ENCODE assay signal across 30 cellular contexts in genomic region chr10:124268976-124269375, GRCh38.
"Had no signal": no experiment of that assay in that cellular context is flagged by ENCODE, and none has a peak within 500 bp of the region (broad histone marks: within the 10 kb centered on the region; RNA-seq: fewer than 3 reads in every experiment).

No MANE protein-coding gene starts in this region.

- H3K27me3 ChIP-seq: ascending aorta, breast epithelium, cardiac muscle cell had no signal

- H3K4me1 ChIP-seq: ascending aorta, breast epithelium had no signal

- H3K36me3 Mint-ChIP-seq: activated naive CD4-positive, alpha-beta T cell treated with anti-CD3 and anti-CD28 coated beads, Interleukin-2, amount 10 ng/mL, durations not matched to agents 7 days and 5 days; activated naive CD8-positive, alpha-beta T cell treated with anti-CD3 and anti-CD28 coated beads, Interleukin-2, amount 10 ng/mL, durations not matched to agents 7 days and 5 days; brain had no signal

- H3K27me3 Mint-ChIP-seq: activated CD4-positive, alpha-beta memory T cell treated with anti-CD3 and anti-CD28 coated beads, Interleukin-2, amount 10 ng/mL, durations not matched to agents 7 days and 5 days; activated CD4-positive, alpha-beta T cell treated with anti-CD3 and anti-CD28 coated beads, Interleukin-2, amount 10 ng/mL, durations not matched to agents 24 days and 14 days; activated T-cell treated with anti-CD3 and anti-CD28 coated beads, Interleukin-2, amount 50 U/mL, for 24 hours had no signal

- H3K4me3 Mint-ChIP-seq: activated CD4-positive, alpha-beta memory T cell treated with anti-CD3 and anti-CD28 coated beads, Interleukin-2, amount 10 ng/mL, durations not matched to agents 7 days and 5 days; activated CD4-positive, alpha-beta T cell treated with anti-CD3 and anti-CD28 coated beads for 36 hours; activated CD4-positive, alpha-beta T cell treated with anti-CD3 and anti-CD28 coated beads, Interleukin-2, amount 10 ng/mL, durations not matched to agents 24 days and 14 days; activated naive CD4-positive, alpha-beta T cell treated with anti-CD3 and anti-CD28 coated beads, Interleukin-2, amount 10 ng/mL, durations not matched to agents 7 days and 5 days; activated naive CD8-positive, alpha-beta T cell treated with anti-CD3 and anti-CD28 coated beads, Interleukin-2, amount 10 ng/mL, durations not matched to agents 7 days and 5 days; activated T-cell treated with anti-CD3 and anti-CD28 coated beads, Interleukin-2, amount 50 U/mL, for 24 hours; activated T-cell treated with anti-CD3 and anti-CD28 coated beads, Interleukin-2, amount 50 U/mL, for 72 hours; brain; dendritic cell treated with granulocyte-macrophage colony-stimulating factor and Interleukin-4, amounts not matched to agents 40 ng/mL and 50 ng/mL, for 4 days; endodermal cell; T-helper 17 cell; T-helper 2 cell treated with Interferon-gamma antibody and Interleukin-4, amounts not matched to agents 5 μg/mL and 100 μg/mL, for 36 hours had no signal

- H3K27ac Mint-ChIP-seq: activated CD4-positive, alpha-beta memory T cell treated with anti-CD3 and anti-CD28 coated beads, Interleukin-2, amount 10 ng/mL, durations not matched to agents 7 days and 5 days; activated CD4-positive, alpha-beta T cell treated with anti-CD3 and anti-CD28 coated beads for 36 hours; activated CD4-positive, alpha-beta T cell treated with anti-CD3 and anti-CD28 coated beads, Interleukin-2, amount 10 ng/mL, durations not matched to agents 24 days and 14 days; activated naive CD4-positive, alpha-beta T cell treated with anti-CD3 and anti-CD28 coated beads, Interleukin-2, amount 10 ng/mL, durations not matched to agents 7 days and 5 days; activated naive CD8-positive, alpha-beta T cell treated with anti-CD3 and anti-CD28 coated beads, Interleukin-2, amount 10 ng/mL, durations not matched to agents 7 days and 5 days; activated T-cell treated with anti-CD3 and anti-CD28 coated beads, Interleukin-2, amount 50 U/mL, for 24 hours; activated T-cell treated with anti-CD3 and anti-CD28 coated beads, Interleukin-2, amount 50 U/mL, for 72 hours; brain; dendritic cell treated with granulocyte-macrophage colony-stimulating factor and Interleukin-4, amounts not matched to agents 40 ng/mL and 50 ng/mL, for 4 days; endodermal cell; T-helper 17 cell; T-helper 2 cell treated with Interferon-gamma antibody and Interleukin-4, amounts not matched to agents 5 μg/mL and 100 μg/mL, for 36 hours had no signal

- H3K27ac ChIP-seq: ascending aorta, breast epithelium, cardiac muscle cell, dorsolateral prefrontal cortex had no signal

- H3K36me3 ChIP-seq: ascending aorta, breast epithelium, cardiac muscle cell had no signal

- H3K4me1 Mint-ChIP-seq: activated CD4-positive, alpha-beta memory T cell treated with anti-CD3 and anti-CD28 coated beads, Interleukin-2, amount 10 ng/mL, durations not matched to agents 7 days and 5 days; activated CD4-positive, alpha-beta T cell treated with anti-CD3 and anti-CD28 coated beads for 36 hours; activated CD4-positive, alpha-beta T cell treated with anti-CD3 and anti-CD28 coated beads, Interleukin-2, amount 10 ng/mL, durations not matched to agents 24 days and 14 days; activated naive CD4-positive, alpha-beta T cell treated with anti-CD3 and anti-CD28 coated beads, Interleukin-2, amount 10 ng/mL, durations not matched to agents 7 days and 5 days; activated naive CD8-positive, alpha-beta T cell treated with anti-CD3 and anti-CD28 coated beads, Interleukin-2, amount 10 ng/mL, durations not matched to agents 7 days and 5 days; endodermal cell; T-helper 17 cell had no signal

- H3K4me3 ChIP-seq: ascending aorta, breast epithelium, cardiac muscle cell, coronary artery, dorsolateral prefrontal cortex had no signal

- ATAC-seq: activated CD4-positive, alpha-beta T cell treated with anti-CD3 and anti-CD28 coated beads for 36 hours; activated naive CD4-positive, alpha-beta T cell treated with anti-CD3 and anti-CD28 coated beads, Interleukin-2, amount 50 U/mL, for 72 hours; activated T-cell treated with anti-CD3 and anti-CD28 coated beads, Interleukin-2, amount 50 U/mL, for 72 hours; esophagus mucosa; T-helper 17 cell had no signal

- DNase-seq: activated CD4-positive, alpha-beta memory T cell treated with anti-CD3 and anti-CD28 coated beads, Interleukin-2, amount 10 ng/mL, durations not matched to agents 7 days and 5 days; activated CD4-positive, alpha-beta T cell treated with anti-CD3 and anti-CD28 coated beads for 36 hours; activated CD4-positive, alpha-beta T cell treated with anti-CD3 and anti-CD28 coated beads, Interleukin-2, amount 10 ng/mL, durations not matched to agents 24 days and 14 days; activated CD4-positive, CD25-positive, alpha-beta regulatory T cell; activated CD4-positive, CD25-positive, alpha-beta regulatory T cell treated with anti-CD3 and anti-CD28 coated beads, Interleukin-2, amount 50 U/mL, for 72 hours; activated CD8-positive, alpha-beta memory T cell treated with anti-CD3 and anti-CD28 coated beads, Interleukin-2, amount 50 U/mL, for 48 hours; activated gamma-delta T cell; activated naive CD4-positive, alpha-beta T cell; activated naive CD4-positive, alpha-beta T cell treated with anti-CD3 and anti-CD28 coated beads, Interleukin-2, amount 10 ng/mL, durations not matched to agents 7 days and 5 days; activated naive CD8-positive, alpha-beta T cell treated with anti-CD3 and anti-CD28 coated beads, Interleukin-2, amount 10 ng/mL, durations not matched to agents 7 days and 5 days; activated T-cell treated with anti-CD3 and anti-CD28 coated beads for 4 hours; activated T-cell treated with anti-CD3 and anti-CD28 coated beads, Interleukin-2, amount 50 U/mL, for 24 hours; activated T-cell treated with anti-CD3 and anti-CD28 coated beads, Interleukin-2, amount 50 U/mL, for 72 hours; central memory CD4-positive, alpha-beta T cell; cerebellar nuclear complex; effector memory CD4-positive, alpha-beta T cell; endodermal cell; foreskin fibroblast; T-helper 1 cell; T-helper 17 cell had no signal
